In the genomic region with DNA sequence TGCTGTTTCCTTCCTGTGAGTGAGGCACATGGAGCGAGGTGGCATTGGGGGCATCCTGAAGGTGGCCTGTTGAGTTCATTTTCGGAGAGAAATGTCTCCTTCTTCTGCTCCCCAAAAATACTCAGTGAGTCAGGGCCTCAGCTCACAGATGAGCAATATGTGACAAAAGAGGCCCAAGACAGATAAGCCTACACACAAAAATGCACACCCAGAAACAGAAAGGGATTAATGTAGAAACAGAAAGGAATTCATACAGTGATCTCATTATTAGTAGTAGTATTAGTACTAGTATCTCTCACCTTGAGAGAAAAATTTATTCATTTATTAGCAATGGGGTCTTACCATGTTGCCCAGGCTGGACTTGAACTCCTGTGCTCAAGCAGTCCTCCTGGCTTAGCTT, we compare ENCODE assay signal across 2 cellular contexts.
TF ChIP-seq lines count a peak whose summit lies in the region.

No MANE protein-coding gene starts in this region.

TF ChIP-seq in HepG2, 621 proteins besides CTCF, POLR2A, EP300 and RAD21:
- no peak for TF ChIP-seq ZNF484 (CRISPR knock-in tag; IDR thresholded peaks at IDR 0.05; ENCODE audit: borderline replicate concordance, low read depth)
- no peak for TF ChIP-seq SETDB1 (CRISPR knock-in tag; IDR thresholded peaks at IDR 0.05; ENCODE audit: borderline replicate concordance)
- TF ChIP-seq RBM22 (optimal IDR thresholded peaks at IDR 0.05; ENCODE audit: low read length), result peak; percentile 35
- TF ChIP-seq MED8 (CRISPR knock-in tag; IDR thresholded peaks at IDR 0.05; ENCODE audit: insufficient replicate concordance), result no peak
- TF ChIP-seq ZNF720 (CRISPR knock-in tag; IDR thresholded peaks at IDR 0.05), result no peak
- no peak for TF ChIP-seq KDM2A (CRISPR knock-in tag; IDR thresholded peaks at IDR 0.05; ENCODE audit: borderline replicate concordance, low read depth)
- no peak for TF ChIP-seq ZBTB7B (CRISPR knock-in tag; IDR thresholded peaks at IDR 0.05)
- no peak; the same call in 1 of the 2 replicates for TF ChIP-seq POLR2G (IDR thresholded peaks at IDR 0.05; ENCODE audit: low read depth, low read length)
- no peak for TF ChIP-seq KLF12 (CRISPR knock-in tag; IDR thresholded peaks at IDR 0.05; ENCODE audit: borderline replicate concordance)

TF ChIP-seq in GM12878, 131 proteins besides CTCF, POLR2A, EP300 and RAD21:
- no peak for TF ChIP-seq SPI1 (IDR thresholded peaks at IDR 0.05; ENCODE audit: borderline replicate concordance, insufficient read depth, low read depth, low read length)
- TF ChIP-seq JUNB (IDR thresholded peaks at IDR 0.05), result peak; percentile 61
